ENCODE assay signal across 27 cellular contexts in the genomic region with DNA sequence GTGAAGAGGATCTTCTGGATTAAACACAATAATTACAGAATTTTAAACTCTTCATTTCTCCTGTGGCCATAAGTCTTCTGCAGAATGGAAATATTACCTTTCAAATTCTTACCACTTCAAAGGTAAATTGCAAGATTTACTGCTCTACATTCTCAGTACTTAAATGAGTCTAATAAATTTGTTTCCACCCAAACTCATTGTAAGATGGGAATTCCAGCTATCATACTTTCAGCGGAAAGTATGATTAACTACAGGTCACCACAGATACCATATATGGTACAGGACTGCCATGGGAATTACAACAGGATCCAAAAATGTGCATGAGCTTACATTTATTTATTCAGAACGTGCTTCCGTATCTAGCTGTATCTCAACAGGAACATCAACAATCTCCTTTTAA. TPM values are rescaled to one million over a fixed set of nuclear protein-coding genes. Genes with fewer than 3 reads are reported as not detected.
DNase-seq lines count a peak whose midpoint lies in the region; TF ChIP-seq lines count a peak whose summit lies in the region.
"Had no signal": no experiment of that assay in that cellular context is flagged by ENCODE, and none has a peak within 500 bp of the region (broad histone marks: within the 10 kb centered on the region; RNA-seq: fewer than 3 reads in every experiment).

No MANE protein-coding gene starts in this region.

- DNase-seq in Calu3 = no peak
- DNase-seq in LNCaP clone FGC (ENCODE audit: low read depth) = peak; percentile 61
- DNase-seq in mammary epithelial cell = peak; percentile 88
- DNase-seq in hepatocyte (ENCODE audit: low spot score) = no peak
- DNase-seq in HFFc6 = no peak
- DNase-seq in SK-N-DZ (ENCODE audit: low spot score) = no peak
- DNase-seq in progenitor cell of endocrine pancreas (ENCODE audit: low spot score, unreplicated experiment) = no peak
- DNase-seq in NCI-H524 treated with DMSO at 0.1 percent for 48 hours (lab: John Stamatoyannopoulos, UW) = no peak
- DNase-seq: 8988T; activated CD4-positive, alpha-beta T cell treated with anti-CD3 and anti-CD28 coated beads for 48 hours; anterior cingulate cortex; C1 segment of cervical spinal cord; DMS79; endodermal cell; hippocampal formation; KBM-7; NCI-H2029 treated with DMSO at 0.1 percent for 48 hours; NCI-H69; SHP77 treated with DMSO at 0.1 percent for 48 hours; stimulated activated CD8-positive, alpha-beta memory T cell treated with anti-CD3 and anti-CD28 coated beads, Interleukin-4, amount 100 ng/mL, for 48 hours had no signal

- no peak overlapping the region for H3K4me3 Mint-ChIP-seq in Calu3 (ENCODE audit: low read depth, unreplicated experiment)
- H3K4me3 Mint-ChIP-seq in HFFc6 = no peak overlapping the region
- H3K4me3 Mint-ChIP-seq in progenitor cell of endocrine pancreas (ENCODE audit: low read depth) = no peak overlapping the region
- H3K4me3 Mint-ChIP-seq: dendritic cell treated with granulocyte-macrophage colony-stimulating factor and Interleukin-4, amounts not matched to agents 40 ng/mL and 50 ng/mL, for 4 days; endodermal cell; neural crest cell; stimulated activated naive CD8-positive, alpha-beta T cell treated with anti-CD3 and anti-CD28 coated beads, Interleukin-15, Interleukin-2, amounts not matched to agents 100 ng/mL and 50 ng/mL, for 24 hours; T-helper 2 cell treated with Interferon-gamma antibody and Interleukin-4, amounts not matched to agents 5 μg/mL and 100 μg/mL, for 36 hours had no signal

- H3K4me1 Mint-ChIP-seq in Calu3 (ENCODE audit: low read depth, unreplicated experiment) (peaks cover 12% of the 10 kb centered on the region), HFFc6 (ENCODE audit: low read depth) (no peaks in the 10 kb centered on the region), progenitor cell of endocrine pancreas (ENCODE audit: low read depth) (peaks cover 18% of the 10 kb centered on the region)

- H2AFZ ChIP-seq in mammary epithelial cell (ENCODE audit: low read depth, low read length) (no peak overlapping the region), hepatocyte (no peak overlapping the region)

- CTCF ChIA-PET in Calu3 (lab: Charles Lee) (no interaction called here), mammary epithelial cell (lab: Charles Lee; ENCODE audit: low non-redundant PET) (no interaction called here)

- TF ChIP-seq CTCF in Calu3 (IDR thresholded peaks at IDR 0.05; ENCODE audit: unreplicated experiment) = no peak
- TF ChIP-seq CTCF in LNCaP clone FGC (IDR thresholded peaks at IDR 0.05; ENCODE audit: control insufficient read depth, extremely low read depth, insufficient read depth) = no peak
- TF ChIP-seq CTCF in mammary epithelial cell (conservative IDR thresholded peaks at IDR 0.05 in 1 of 2, IDR thresholded peaks at IDR 0.05 in 1 of 2; ENCODE audit: extremely low read depth in 1 of 2, insufficient read depth in 1 of 2, low read depth in 1 of 2, low read length in 2 of 2) = no peak
- TF ChIP-seq CTCF in hepatocyte (IDR thresholded peaks at IDR 0.05; ENCODE audit: poor library complexity) = no peak
- TF ChIP-seq CTCF in HFFc6 (IDR thresholded peaks at IDR 0.05) = no peak
- no peak for TF ChIP-seq CTCF in progenitor cell of endocrine pancreas (IDR thresholded peaks at IDR 0.05; ENCODE audit: unreplicated experiment)

- in situ Hi-C loops in mammary epithelial cell (cut with MboI; ENCODE audit: low sequenced_read_pairs in 2 of 2) = loop anchor here in 1 of 2 donors (25.0 kb wide), 1 partner anchor 198 kb away; no protein-coding TSS in a partner anchor

- H3K9me3 ChIP-seq in mammary epithelial cell (replicated peaks; ENCODE audit: insufficient read depth, low read length) (no peaks in the 10 kb centered on the region), hepatocyte (ENCODE audit: low read depth) (no peaks in the 10 kb centered on the region)
- H3K9me3 ChIP-seq: gastroesophageal sphincter, thoracic aorta had no signal

- H3K4me3 ChIP-seq in LNCaP clone FGC (ENCODE audit: low read depth, low read length) (no peak overlapping the region), mammary epithelial cell (replicated peaks in 1 of 3; ENCODE audit: insufficient read depth in 1 of 3, low read depth in 2 of 3, low read length in 3 of 3) (peak overlapping the region; percentile 30 to 86 (median 61)), hepatocyte (no peak overlapping the region)
- H3K4me3 ChIP-seq: gastroesophageal sphincter, thoracic aorta had no signal

- H3K36me3 Mint-ChIP-seq in Calu3 (ENCODE audit: insufficient read depth, unreplicated experiment) (peaks cover 26% of the 10 kb centered on the region), HFFc6 (ENCODE audit: low read depth) (0 out of 2 replicates have a peak, but pooled peaks cover 5% of the 10 kb centered on the region), progenitor cell of endocrine pancreas (ENCODE audit: insufficient read depth) (no peaks in the 10 kb centered on the region)

- dilution Hi-C loops in mammary epithelial cell (cut with HindIII; ENCODE audit: low sequenced_read_pairs) = loop anchor here (25.0 kb wide), 1 partner anchor 198 kb away; no protein-coding TSS in a partner anchor

- no peaks in the 10 kb centered on the region for H3K27me3 ChIP-seq in mammary epithelial cell (ENCODE audit: insufficient read depth, low read length)
- peaks cover 50% of the 10 kb centered on the region for H3K27me3 ChIP-seq in hepatocyte

- no peaks in the 10 kb centered on the region for H3K9me3 Mint-ChIP-seq in Calu3 (ENCODE audit: low read depth, unreplicated experiment)
- peaks cover 42% of the 10 kb centered on the region for H3K9me3 Mint-ChIP-seq in HFFc6
- H3K9me3 Mint-ChIP-seq in progenitor cell of endocrine pancreas (ENCODE audit: low read depth) = no peaks in the 10 kb centered on the region
- H3K9me3 Mint-ChIP-seq: dendritic cell treated with granulocyte-macrophage colony-stimulating factor and Interleukin-4, amounts not matched to agents 40 ng/mL and 50 ng/mL, for 4 days; endodermal cell; neural crest cell had no signal

- no peaks in the 10 kb centered on the region for H3K9me2 ChIP-seq in hepatocyte (replicated peaks; ENCODE audit: insufficient read depth)

- BruUV-seq in Calu3 (replicated peaks; lab: Mats Ljungman, UMichigan) (no TSS peak), mammary epithelial cell (replicated peaks; lab: Mats Ljungman, UMichigan) (no TSS peak)

- intact Hi-C loops in Calu3 (cut with micrococcal nuclease; ENCODE audit: unreplicated experiment) (no loop called here), mammary epithelial cell (cut with micrococcal nuclease) (no loop called here)

- peak overlapping the region; percentile 43 for H3K9ac ChIP-seq in mammary epithelial cell (ENCODE audit: insufficient read depth, low read length)

- H3K4me2 ChIP-seq in mammary epithelial cell (ENCODE audit: insufficient read depth, low read depth, low read length) (peak overlapping the region; percentile 83), hepatocyte (peak overlapping the region; percentile 91)

- H3K36me3 ChIP-seq in mammary epithelial cell (ENCODE audit: insufficient read depth, low read length) (no peaks in the 10 kb centered on the region), hepatocyte (replicated peaks; ENCODE audit: insufficient read depth, low read depth) (no peaks in the 10 kb centered on the region)
- H3K36me3 ChIP-seq: gastroesophageal sphincter, thoracic aorta had no signal

- no peaks in the 10 kb centered on the region for H4K20me1 ChIP-seq in mammary epithelial cell (ENCODE audit: insufficient read depth, low read length)
- H4K20me1 ChIP-seq in hepatocyte (ENCODE audit: insufficient read depth, poor library complexity, severe bottlenecking) = no peaks in the 10 kb centered on the region

- H3K27me3 Mint-ChIP-seq in Calu3 (ENCODE audit: unreplicated experiment) (no peaks in the 10 kb centered on the region), HFFc6 (ENCODE audit: insufficient read depth) (no peaks in the 10 kb centered on the region), progenitor cell of endocrine pancreas (peaks cover 62% of the 10 kb centered on the region)

- H3K27ac Mint-ChIP-seq in Calu3 (ENCODE audit: unreplicated experiment) (peak overlapping the region; percentile 39), HFFc6 (no peak overlapping the region), progenitor cell of endocrine pancreas (no peak overlapping the region)
- H3K27ac Mint-ChIP-seq: activated naive CD4-positive, alpha-beta T cell treated with anti-CD3 and anti-CD28 coated beads, Interleukin-2, amount 50 U/mL, for 72 hours; dendritic cell treated with granulocyte-macrophage colony-stimulating factor and Interleukin-4, amounts not matched to agents 40 ng/mL and 50 ng/mL, for 4 days; endodermal cell; stimulated activated naive CD8-positive, alpha-beta T cell treated with anti-CD3 and anti-CD28 coated beads, Interleukin-15, Interleukin-2, amounts not matched to agents 100 ng/mL and 50 ng/mL, for 24 hours; T-helper 2 cell treated with Interferon-gamma antibody and Interleukin-4, amounts not matched to agents 5 μg/mL and 100 μg/mL, for 36 hours had no signal

- H3K79me2 ChIP-seq in mammary epithelial cell (ENCODE audit: insufficient read depth, low read length) = peaks cover 79% of the 10 kb centered on the region
- H3K79me2 ChIP-seq in hepatocyte = peaks cover 21% of the 10 kb centered on the region

- H3K27ac ChIP-seq in mammary epithelial cell (ENCODE audit: insufficient read depth, low read depth, low read length) (peak overlapping the region; percentile 88), hepatocyte (peak overlapping the region; percentile 71)
- H3K27ac ChIP-seq: gastroesophageal sphincter, thoracic aorta had no signal

- peaks cover 12% of the 10 kb centered on the region for H3K4me1 ChIP-seq in mammary epithelial cell (ENCODE audit: insufficient read depth, low read length)
- H3K4me1 ChIP-seq in hepatocyte (ENCODE audit: insufficient read depth) = peaks cover 12% of the 10 kb centered on the region

- 69% methylated on average over 3 of the region's 3 CpGs for WGBS in mammary epithelial cell (ENCODE audit: low coverage, missing lambda C conversion rate)
- WGBS in hepatocyte (ENCODE audit: low lambda C conversion rate, missing lambda C conversion rate) = 58% methylated on average over 3 of the region's 3 CpGs

RNA-seq across cellular contexts. Expression of a gene that starts 3.1 kb away (rescaled TPM):
- total RNA-seq in Calu3 (2022) (6.4 and 9.8 TPM in 2 replicates), mammary epithelial cell (100 to 1,000 TPM; 125 to 272 TPM), hepatocyte (29.3 and 39.7 TPM in 2 replicates), progenitor cell of endocrine pancreas (1.2 TPM in 2 replicates)
- polyA plus RNA-seq in mammary epithelial cell (50.2 TPM), hepatocyte (13.9 and 17.1 TPM in 2 replicates)
- 78.5 TPM for polyA minus RNA-seq in mammary epithelial cell
- total RNA-seq in HFFc6 (2021; fragmentation: NEBNext Ultra II Directional; extraction: Animal tissue kit (Norgen Biotek cat#: 25700)) = not detected
- polyA plus RNA-seq in SK-N-DZ (2014; cell fraction: cytosol; rRNA removed) = not detected in 2 replicates
- not detected in 2 replicates for polyA plus RNA-seq in SK-N-DZ (2014; cell fraction: nucleus; rRNA removed)
- total RNA-seq: activated naive CD4-positive, alpha-beta T cell treated with anti-CD3 and anti-CD28 coated beads, Interleukin-2, amount 50 U/mL, for 72 hours had no signal

Comparison
In these comparisons a context has a peak if more than half of its experiments do, and no peak if none do; other contexts are left out.
1. DNase-seq: peak in LNCaP clone FGC (single experiment) and mammary epithelial cell (single experiment); none in Calu3 (single experiment), hepatocyte (single experiment), HFFc6 (single experiment), SK-N-DZ (single experiment), progenitor cell of endocrine pancreas (single experiment) and NCI-H524 treated with DMSO at 0.1 percent for 48 hours (single experiment).
2. H3K4me3 ChIP-seq: peak in mammary epithelial cell (3 of 3); none in LNCaP clone FGC (single experiment) and hepatocyte (single experiment).